1 cellular context compared by ENCODE assay signal in genomic region chr11:13258855-13259254, GRCh38.
TF ChIP-seq lines count a peak whose summit lies in the region.

No MANE protein-coding gene starts in this region.

TF ChIP-seq in HCT116, 20 proteins besides CTCF, POLR2A, EP300 and RAD21 (continued from another document):
- TF ChIP-seq REST (IDR thresholded peaks at IDR 0.05; ENCODE audit: low read depth) (no peak), SIN3A (IDR thresholded peaks at IDR 0.05; ENCODE audit: low read depth) (no peak), ZFX (IDR thresholded peaks at IDR 0.05) (no peak), EZH2 (IDR thresholded peaks at IDR 0.05) (no peak), CBX3 (IDR thresholded peaks at IDR 0.05; ENCODE audit: low read depth) (no peak), YY1 (IDR thresholded peaks at IDR 0.05; ENCODE audit: extremely low read depth, insufficient replicate concordance, low read depth, low read length) (no peak), TCF7L2 (IDR thresholded peaks at IDR 0.05; ENCODE audit: borderline replicate concordance, extremely low read depth, insufficient read depth, insufficient read length) (no peak), POLR2AphosphoS5 (IDR thresholded peaks at IDR 0.05; ENCODE audit: low read depth, low read length) (no peak), MAX (IDR thresholded peaks at IDR 0.05) (no peak), EZH2phosphoT487 (IDR thresholded peaks at IDR 0.05; ENCODE audit: borderline replicate concordance) (no peak), FOSL1 (IDR thresholded peaks at IDR 0.05; ENCODE audit: low read depth) (no peak), SRF (IDR thresholded peaks at IDR 0.05; ENCODE audit: low read depth) (no peak), EGR1 (IDR thresholded peaks at IDR 0.05; ENCODE audit: low read depth) (no peak)
